Comparison of ENCODE assay signal across 1 cellular context in genomic region chr19:46351241-46352041, GRCh38.
A peak's percentile ranks its signal among the peaks of the same experiment; 100 is the strongest.
TF ChIP-seq lines count a peak whose summit lies in the region.

No MANE protein-coding gene starts in this region.

TF ChIP-seq in IMR-90, 13 proteins besides CTCF, POLR2A, EP300 and RAD21 (continued from another document):
- no peak for TF ChIP-seq USF2 (IDR thresholded peaks at IDR 0.05; ENCODE audit: low read depth, low read length)
- no peak for TF ChIP-seq FOS (IDR thresholded peaks at IDR 0.05; ENCODE audit: low read depth, low read length)
- 0 out of 2 replicates have a peak, but pooled peaks have one; percentile 11 for TF ChIP-seq BHLHE40 (IDR thresholded peaks at IDR 0.05; ENCODE audit: low read depth, low read length)
- TF ChIP-seq SMC3 (IDR thresholded peaks at IDR 0.05; ENCODE audit: low read depth, low read length), result no peak
